In the genomic region with DNA sequence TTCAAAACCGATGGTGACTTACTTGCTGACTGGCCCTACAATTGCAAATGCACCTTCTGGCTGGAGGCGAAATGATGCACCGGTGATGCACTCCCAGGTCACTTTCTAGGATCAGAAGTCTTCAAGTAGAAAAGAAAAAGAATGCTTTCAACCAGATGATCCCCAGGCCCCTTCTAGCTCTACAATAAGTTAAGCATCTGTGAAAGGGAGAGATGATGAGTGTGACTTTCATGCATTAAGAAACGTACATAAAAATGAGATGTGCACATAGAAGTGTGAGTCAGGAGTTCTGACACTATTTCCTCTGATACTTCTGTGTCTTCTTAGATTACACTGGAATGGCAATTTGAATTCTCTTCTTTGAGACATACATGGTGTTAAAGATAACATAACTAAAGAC, we compare ENCODE assay signal across 20 cellular contexts. TPM values are rescaled to one million over a fixed set of nuclear protein-coding genes. Genes with fewer than 3 reads are reported as not detected.
"Had no signal": no experiment of that assay in that cellular context is flagged by ENCODE, and none has a peak within 500 bp of the region (broad histone marks: within the 10 kb centered on the region; RNA-seq: fewer than 3 reads in every experiment).

No MANE protein-coding gene starts in this region.

RNA-seq across cellular contexts. Expression of a gene that starts 42.8 kb away (rescaled TPM):
- total RNA-seq: dermis microvascular lymphatic vessel endothelial cell; endodermal cell; esophagus mucosa; esophagus squamous epithelium; gastrocnemius medialis; glomerular endothelial cell; heart right ventricle; kidney epithelial cell; left cardiac atrium; left lung; left ventricle myocardium superior; lower leg skin; lower lobe of right lung; lung microvascular endothelial cell; mesenteric fat pad; mesothelial cell of epicardium; mucosa of descending colon; myocyte; naive thymus-derived CD8-positive, alpha-beta T cell had no signal
- polyA plus RNA-seq: heart right ventricle; keratinocyte; naive thymus-derived CD8-positive, alpha-beta T cell had no signal
